2 cellular contexts compared by ENCODE assay signal in the genomic region with DNA sequence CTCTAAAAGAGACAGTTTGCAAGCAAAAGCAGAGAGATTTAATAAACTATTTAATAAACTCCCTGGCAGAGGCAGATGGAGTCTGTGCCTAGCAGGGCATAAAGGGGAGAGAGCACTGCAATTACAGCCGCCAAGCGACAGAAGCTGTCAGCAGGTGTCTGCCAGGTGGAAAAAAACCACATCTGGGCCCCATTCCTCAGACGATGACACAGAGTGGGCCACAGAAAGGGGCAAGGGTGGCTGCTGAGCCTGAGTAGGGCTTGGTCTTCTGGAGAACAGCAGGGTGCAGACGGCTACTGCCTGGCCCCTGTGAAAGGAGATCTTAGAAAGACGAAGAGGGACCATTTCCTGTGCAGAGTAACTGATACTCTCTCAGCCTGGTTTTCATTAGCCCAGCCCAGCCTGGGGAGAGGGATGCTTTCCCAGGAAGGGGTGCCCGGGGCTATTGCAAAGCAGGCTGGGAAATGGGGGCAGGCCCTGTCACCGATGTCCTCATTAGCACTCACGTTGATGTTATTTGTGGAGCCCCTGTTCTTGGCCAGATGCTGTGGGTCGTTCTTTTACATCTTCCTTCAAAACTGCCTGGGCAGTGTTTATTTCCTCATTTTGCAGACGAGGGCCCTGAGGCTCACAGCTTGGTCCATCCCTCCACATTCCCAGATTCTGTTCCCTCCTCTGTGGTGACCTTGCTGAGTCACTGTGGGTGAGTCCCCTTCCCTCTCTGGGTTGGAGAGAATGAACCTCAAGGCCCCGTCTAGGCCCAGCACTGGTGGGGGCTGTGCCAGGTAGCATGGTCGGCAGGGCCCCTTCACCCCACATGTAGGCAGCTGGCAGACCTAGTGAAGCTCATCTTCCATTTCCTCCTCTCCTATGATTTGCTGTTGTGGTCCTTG.
TF ChIP-seq lines count a peak whose summit lies in the region.

No MANE protein-coding gene starts in this region.

TF ChIP-seq in HEK293, 187 proteins besides CTCF, POLR2A, EP300 and RAD21 (continued from another document and continues in another):
- TF ChIP-seq, protein P1, sequence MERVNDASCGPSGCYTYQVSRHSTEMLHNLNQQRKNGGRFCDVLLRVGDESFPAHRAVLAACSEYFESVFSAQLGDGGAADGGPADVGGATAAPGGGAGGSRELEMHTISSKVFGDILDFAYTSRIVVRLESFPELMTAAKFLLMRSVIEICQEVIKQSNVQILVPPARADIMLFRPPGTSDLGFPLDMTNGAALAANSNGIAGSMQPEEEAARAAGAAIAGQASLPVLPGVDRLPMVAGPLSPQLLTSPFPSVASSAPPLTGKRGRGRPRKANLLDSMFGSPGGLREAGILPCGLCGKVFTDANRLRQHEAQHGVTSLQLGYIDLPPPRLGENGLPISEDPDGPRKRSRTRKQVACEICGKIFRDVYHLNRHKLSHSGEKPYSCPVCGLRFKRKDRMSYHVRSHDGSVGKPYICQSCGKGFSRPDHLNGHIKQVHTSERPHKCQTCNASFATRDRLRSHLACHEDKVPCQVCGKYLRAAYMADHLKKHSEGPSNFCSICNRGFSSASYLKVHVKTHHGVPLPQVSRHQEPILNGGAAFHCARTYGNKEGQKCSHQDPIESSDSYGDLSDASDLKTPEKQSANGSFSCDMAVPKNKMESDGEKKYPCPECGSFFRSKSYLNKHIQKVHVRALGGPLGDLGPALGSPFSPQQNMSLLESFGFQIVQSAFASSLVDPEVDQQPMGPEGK (tag by site-specific recombination; IDR thresholded peaks at IDR 0.05), result no peak
- TF ChIP-seq ZNF391 (tag by site-specific recombination; IDR thresholded peaks at IDR 0.05; ENCODE audit: borderline replicate concordance, low read depth) (no peak), ZIC2 (tag by site-specific recombination; IDR thresholded peaks at IDR 0.05) (peak; percentile 61), ZNF292 (tag by site-specific recombination; IDR thresholded peaks at IDR 0.05; ENCODE audit: borderline replicate concordance, low read depth) (no peak), ZNF560 (tag by site-specific recombination; IDR thresholded peaks at IDR 0.05; ENCODE audit: borderline replicate concordance) (no peak), ZNF548 (tag by site-specific recombination; IDR thresholded peaks at IDR 0.05) (no peak), ZNF146 (tag by site-specific recombination; IDR thresholded peaks at IDR 0.05) (no peak), ZNF473 (tag by site-specific recombination; IDR thresholded peaks at IDR 0.05) (no peak), ZBTB8A (tag by site-specific recombination; IDR thresholded peaks at IDR 0.05) (peak; percentile 35), ZEB2 (tag by site-specific recombination; IDR thresholded peaks at IDR 0.05) (no peak), ZNF610 (tag by site-specific recombination; IDR thresholded peaks at IDR 0.05; ENCODE audit: borderline replicate concordance) (no peak), ZNF10 (tag by site-specific recombination; IDR thresholded peaks at IDR 0.05) (no peak), ZNF335 (tag by site-specific recombination; conservative IDR thresholded peaks at IDR 0.05) (peak; percentile 56), ZFP37 (tag by site-specific recombination; IDR thresholded peaks at IDR 0.05) (no peak), ZNF521 (tag by site-specific recombination; IDR thresholded peaks at IDR 0.05) (no peak), OSR2 (tag by site-specific recombination; IDR thresholded peaks at IDR 0.05) (peak; percentile 52; the same call in 1 of the 2 replicates)
- TF ChIP-seq, protein P2, sequence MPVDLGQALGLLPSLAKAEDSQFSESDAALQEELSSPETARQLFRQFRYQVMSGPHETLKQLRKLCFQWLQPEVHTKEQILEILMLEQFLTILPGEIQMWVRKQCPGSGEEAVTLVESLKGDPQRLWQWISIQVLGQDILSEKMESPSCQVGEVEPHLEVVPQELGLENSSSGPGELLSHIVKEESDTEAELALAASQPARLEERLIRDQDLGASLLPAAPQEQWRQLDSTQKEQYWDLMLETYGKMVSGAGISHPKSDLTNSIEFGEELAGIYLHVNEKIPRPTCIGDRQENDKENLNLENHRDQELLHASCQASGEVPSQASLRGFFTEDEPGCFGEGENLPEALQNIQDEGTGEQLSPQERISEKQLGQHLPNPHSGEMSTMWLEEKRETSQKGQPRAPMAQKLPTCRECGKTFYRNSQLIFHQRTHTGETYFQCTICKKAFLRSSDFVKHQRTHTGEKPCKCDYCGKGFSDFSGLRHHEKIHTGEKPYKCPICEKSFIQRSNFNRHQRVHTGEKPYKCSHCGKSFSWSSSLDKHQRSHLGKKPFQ (tag by site-specific recombination; IDR thresholded peaks at IDR 0.05), result no peak
- TF ChIP-seq, protein P3, sequence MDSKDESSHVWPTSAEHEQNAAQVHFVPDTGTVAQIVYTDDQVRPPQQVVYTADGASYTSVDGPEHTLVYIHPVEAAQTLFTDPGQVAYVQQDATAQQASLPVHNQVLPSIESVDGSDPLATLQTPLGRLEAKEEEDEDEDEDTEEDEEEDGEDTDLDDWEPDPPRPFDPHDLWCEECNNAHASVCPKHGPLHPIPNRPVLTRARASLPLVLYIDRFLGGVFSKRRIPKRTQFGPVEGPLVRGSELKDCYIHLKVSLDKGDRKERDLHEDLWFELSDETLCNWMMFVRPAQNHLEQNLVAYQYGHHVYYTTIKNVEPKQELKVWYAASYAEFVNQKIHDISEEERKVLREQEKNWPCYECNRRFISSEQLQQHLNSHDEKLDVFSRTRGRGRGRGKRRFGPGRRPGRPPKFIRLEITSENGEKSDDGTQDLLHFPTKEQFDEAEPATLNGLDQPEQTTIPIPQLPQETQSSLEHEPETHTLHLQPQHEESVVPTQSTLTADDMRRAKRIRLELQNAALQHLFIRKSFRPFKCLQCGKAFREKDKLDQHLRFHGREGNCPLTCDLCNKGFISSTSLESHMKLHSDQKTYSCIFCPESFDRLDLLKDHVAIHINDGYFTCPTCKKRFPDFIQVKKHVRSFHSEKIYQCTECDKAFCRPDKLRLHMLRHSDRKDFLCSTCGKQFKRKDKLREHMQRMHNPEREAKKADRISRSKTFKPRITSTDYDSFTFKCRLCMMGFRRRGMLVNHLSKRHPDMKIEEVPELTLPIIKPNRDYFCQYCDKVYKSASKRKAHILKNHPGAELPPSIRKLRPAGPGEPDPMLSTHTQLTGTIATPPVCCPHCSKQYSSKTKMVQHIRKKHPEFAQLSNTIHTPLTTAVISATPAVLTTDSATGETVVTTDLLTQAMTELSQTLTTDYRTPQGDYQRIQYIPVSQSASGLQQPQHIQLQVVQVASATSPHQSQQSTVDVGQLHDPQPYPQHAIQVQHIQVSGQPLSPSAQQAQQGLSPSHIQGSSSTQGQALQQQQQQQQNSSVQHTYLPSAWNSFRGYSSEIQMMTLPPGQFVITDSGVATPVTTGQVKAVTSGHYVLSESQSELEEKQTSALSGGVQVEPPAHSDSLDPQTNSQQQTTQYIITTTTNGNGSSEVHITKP (tag by site-specific recombination; IDR thresholded peaks at IDR 0.05), result peak; percentile 42; the same call in 1 of the 2 replicates

TF ChIP-seq in SK-N-SH, 30 proteins besides CTCF, POLR2A, EP300 and RAD21 (continued from another document):
- peak; percentile 60 for TF ChIP-seq RCOR1 (IDR thresholded peaks at IDR 0.05; ENCODE audit: low read length)
- no peak for TF ChIP-seq SMC3 (IDR thresholded peaks at IDR 0.05; ENCODE audit: low read depth, low read length)
- no peak for TF ChIP-seq JUND (IDR thresholded peaks at IDR 0.05)
- TF ChIP-seq FOSL2 (IDR thresholded peaks at IDR 0.05; ENCODE audit: borderline replicate concordance, low read depth), result no peak
- TF ChIP-seq, protein P4, sequence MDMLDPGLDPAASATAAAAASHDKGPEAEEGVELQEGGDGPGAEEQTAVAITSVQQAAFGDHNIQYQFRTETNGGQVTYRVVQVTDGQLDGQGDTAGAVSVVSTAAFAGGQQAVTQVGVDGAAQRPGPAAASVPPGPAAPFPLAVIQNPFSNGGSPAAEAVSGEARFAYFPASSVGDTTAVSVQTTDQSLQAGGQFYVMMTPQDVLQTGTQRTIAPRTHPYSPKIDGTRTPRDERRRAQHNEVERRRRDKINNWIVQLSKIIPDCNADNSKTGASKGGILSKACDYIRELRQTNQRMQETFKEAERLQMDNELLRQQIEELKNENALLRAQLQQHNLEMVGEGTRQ (IDR thresholded peaks at IDR 0.05; ENCODE audit: borderline replicate concordance, low read depth, low read length), result no peak
- TF ChIP-seq, protein P5, sequence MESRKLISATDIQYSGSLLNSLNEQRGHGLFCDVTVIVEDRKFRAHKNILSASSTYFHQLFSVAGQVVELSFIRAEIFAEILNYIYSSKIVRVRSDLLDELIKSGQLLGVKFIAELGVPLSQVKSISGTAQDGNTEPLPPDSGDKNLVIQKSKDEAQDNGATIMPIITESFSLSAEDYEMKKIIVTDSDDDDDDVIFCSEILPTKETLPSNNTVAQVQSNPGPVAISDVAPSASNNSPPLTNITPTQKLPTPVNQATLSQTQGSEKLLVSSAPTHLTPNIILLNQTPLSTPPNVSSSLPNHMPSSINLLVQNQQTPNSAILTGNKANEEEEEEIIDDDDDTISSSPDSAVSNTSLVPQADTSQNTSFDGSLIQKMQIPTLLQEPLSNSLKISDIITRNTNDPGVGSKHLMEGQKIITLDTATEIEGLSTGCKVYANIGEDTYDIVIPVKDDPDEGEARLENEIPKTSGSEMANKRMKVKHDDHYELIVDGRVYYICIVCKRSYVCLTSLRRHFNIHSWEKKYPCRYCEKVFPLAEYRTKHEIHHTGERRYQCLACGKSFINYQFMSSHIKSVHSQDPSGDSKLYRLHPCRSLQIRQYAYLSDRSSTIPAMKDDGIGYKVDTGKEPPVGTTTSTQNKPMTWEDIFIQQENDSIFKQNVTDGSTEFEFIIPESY (IDR thresholded peaks at IDR 0.05; ENCODE audit: borderline replicate concordance, low read depth), result no peak
- TF ChIP-seq, protein P6, sequence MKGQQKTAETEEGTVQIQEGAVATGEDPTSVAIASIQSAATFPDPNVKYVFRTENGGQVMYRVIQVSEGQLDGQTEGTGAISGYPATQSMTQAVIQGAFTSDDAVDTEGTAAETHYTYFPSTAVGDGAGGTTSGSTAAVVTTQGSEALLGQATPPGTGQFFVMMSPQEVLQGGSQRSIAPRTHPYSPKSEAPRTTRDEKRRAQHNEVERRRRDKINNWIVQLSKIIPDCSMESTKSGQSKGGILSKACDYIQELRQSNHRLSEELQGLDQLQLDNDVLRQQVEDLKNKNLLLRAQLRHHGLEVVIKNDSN (IDR thresholded peaks at IDR 0.05; ENCODE audit: borderline replicate concordance, low read depth), result no peak
- TF ChIP-seq RXRA (IDR thresholded peaks at IDR 0.05; ENCODE audit: borderline replicate concordance, low read depth), result no peak; the same call in 1 of the 2 replicates
- TF ChIP-seq SIN3A (IDR thresholded peaks at IDR 0.05; ENCODE audit: borderline replicate concordance, low read depth, low read length), result no peak
- TF ChIP-seq, protein P7, sequence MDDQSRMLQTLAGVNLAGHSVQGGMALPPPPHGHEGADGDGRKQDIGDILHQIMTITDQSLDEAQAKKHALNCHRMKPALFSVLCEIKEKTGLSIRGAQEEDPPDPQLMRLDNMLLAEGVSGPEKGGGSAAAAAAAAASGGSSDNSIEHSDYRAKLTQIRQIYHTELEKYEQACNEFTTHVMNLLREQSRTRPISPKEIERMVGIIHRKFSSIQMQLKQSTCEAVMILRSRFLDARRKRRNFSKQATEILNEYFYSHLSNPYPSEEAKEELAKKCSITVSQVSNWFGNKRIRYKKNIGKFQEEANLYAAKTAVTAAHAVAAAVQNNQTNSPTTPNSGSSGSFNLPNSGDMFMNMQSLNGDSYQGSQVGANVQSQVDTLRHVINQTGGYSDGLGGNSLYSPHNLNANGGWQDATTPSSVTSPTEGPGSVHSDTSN (IDR thresholded peaks at IDR 0.05), result no peak; the same call in 1 of the 2 replicates
- TF ChIP-seq RFX5 (IDR thresholded peaks at IDR 0.05; ENCODE audit: low read length), result no peak
- TF ChIP-seq POLR2AphosphoS5 (IDR thresholded peaks at IDR 0.05; ENCODE audit: low read depth, low read length), result 0 out of 2 replicates have a peak, but pooled peaks have one; percentile 25
- TF ChIP-seq NFIC (IDR thresholded peaks at IDR 0.05; ENCODE audit: borderline replicate concordance), result no peak
- no peak for TF ChIP-seq FOXM1 (IDR thresholded peaks at IDR 0.05; ENCODE audit: low read depth)
- no peak for TF ChIP-seq YY1 (IDR thresholded peaks at IDR 0.05; ENCODE audit: low read depth)
- TF ChIP-seq NRF1 (IDR thresholded peaks at IDR 0.05; ENCODE audit: low read depth, low read length), result no peak
- TF ChIP-seq ELF1 (IDR thresholded peaks at IDR 0.05), result no peak; the same call in 1 of the 2 replicates
- TF ChIP-seq, protein P8, sequence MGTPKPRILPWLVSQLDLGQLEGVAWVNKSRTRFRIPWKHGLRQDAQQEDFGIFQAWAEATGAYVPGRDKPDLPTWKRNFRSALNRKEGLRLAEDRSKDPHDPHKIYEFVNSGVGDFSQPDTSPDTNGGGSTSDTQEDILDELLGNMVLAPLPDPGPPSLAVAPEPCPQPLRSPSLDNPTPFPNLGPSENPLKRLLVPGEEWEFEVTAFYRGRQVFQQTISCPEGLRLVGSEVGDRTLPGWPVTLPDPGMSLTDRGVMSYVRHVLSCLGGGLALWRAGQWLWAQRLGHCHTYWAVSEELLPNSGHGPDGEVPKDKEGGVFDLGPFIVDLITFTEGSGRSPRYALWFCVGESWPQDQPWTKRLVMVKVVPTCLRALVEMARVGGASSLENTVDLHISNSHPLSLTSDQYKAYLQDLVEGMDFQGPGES (IDR thresholded peaks at IDR 0.05; ENCODE audit: low read depth, low read length), result no peak
- peak; percentile 90 for TF ChIP-seq TCF12 (IDR thresholded peaks at IDR 0.05)
- no peak for TF ChIP-seq FOXJ3 (CRISPR knock-in tag; IDR thresholded peaks at IDR 0.05)
- TF ChIP-seq CHD2 (IDR thresholded peaks at IDR 0.05; ENCODE audit: low read length, partially characterized antibody), result peak; percentile 81
- no peak for TF ChIP-seq GABPA (IDR thresholded peaks at IDR 0.05; ENCODE audit: low read depth)
- no peak for TF ChIP-seq EZH2phosphoT487 (IDR thresholded peaks at IDR 0.05; ENCODE audit: borderline replicate concordance, low read depth)
- no peak for TF ChIP-seq MEF2A (IDR thresholded peaks at IDR 0.05; ENCODE audit: borderline replicate concordance, low read depth)
- TF ChIP-seq, protein P9, sequence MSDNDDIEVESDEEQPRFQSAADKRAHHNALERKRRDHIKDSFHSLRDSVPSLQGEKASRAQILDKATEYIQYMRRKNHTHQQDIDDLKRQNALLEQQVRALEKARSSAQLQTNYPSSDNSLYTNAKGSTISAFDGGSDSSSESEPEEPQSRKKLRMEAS (IDR thresholded peaks at IDR 0.05; ENCODE audit: low read depth), result no peak; the same call in none of the 2 replicates
- TF ChIP-seq TEAD4 (IDR thresholded peaks at IDR 0.05; ENCODE audit: borderline replicate concordance, insufficient read depth), result no peak
- no peak; the same call in 1 of the 2 replicates for TF ChIP-seq MXI1 (IDR thresholded peaks at IDR 0.05; ENCODE audit: low read depth, low read length)
- TF ChIP-seq GATA2 (CRISPR knock-in tag; IDR thresholded peaks at IDR 0.05), result peak; percentile 34
